17 cellular contexts compared by ENCODE assay signal in genomic region chr2:150191349-150191748, GRCh38.
DNase-seq lines count a peak whose midpoint lies in the region; ATAC-seq and TF ChIP-seq lines count a peak whose summit lies in the region.
"Had no signal": no experiment of that assay in that cellular context is flagged by ENCODE, and none has a peak within 500 bp of the region (broad histone marks: within the 10 kb centered on the region; RNA-seq: fewer than 3 reads in every experiment).

No MANE protein-coding gene starts in this region.

- peak; percentile 65 for DNase-seq in AG08395 (ENCODE audit: low spot score)
- DNase-seq in HS-5 (ENCODE audit: low read depth): peak; percentile 23
- peak; percentile 51 for DNase-seq in astrocyte of the hippocampus (ENCODE audit: low read depth, low spot score)
- peak; percentile 73 for DNase-seq in foreskin melanocyte
- DNase-seq in posterior vena cava (ENCODE audit: low spot score): no peak
- no peak for DNase-seq in HEK293T (ENCODE audit: extremely low spot score)
- DNase-seq: activated CD4-positive, alpha-beta T cell treated with anti-CD3 and anti-CD28 coated beads, Interleukin-2, amount 50 U/mL, for 1 hour; activated T-cell treated with anti-CD3 and anti-CD28 coated beads, Interleukin-2, amount 50 U/mL, for 4 hours; colonic mucosa; erythroblast; MV-4-11; right cardiac atrium; Right ventricle myocardium superior; stimulated activated CD8-positive, alpha-beta memory T cell treated with anti-CD3 and anti-CD28 coated beads, Interleukin-4, amount 100 ng/mL, for 48 hours; testis had no signal

- POLR2A ChIA-PET in HEK293T (lab: Yijun Ruan, JAX): no interaction called here

- CTCF ChIA-PET in HEK293T (lab: Yijun Ruan, JAX): no interaction called here

- intact Hi-C loops in posterior vena cava (cut with DNase I): loop anchor here in 1 of 2 donors (1.0 kb wide), 1 partner anchor 37 kb away; no protein-coding TSS in a partner anchor

- no peak for ATAC-seq in GM18511 (IDR thresholded peaks at IDR 0.05; ENCODE audit: unreplicated experiment)
- ATAC-seq in HG02678 (IDR thresholded peaks at IDR 0.05; ENCODE audit: unreplicated experiment): no peak
- ATAC-seq: activated T-cell treated with anti-CD3 and anti-CD28 coated beads, Interleukin-2, amount 50 U/mL, for 4 hours; right cardiac atrium had no signal

TF ChIP-seq in HEK293T, 16 proteins besides CTCF, POLR2A, EP300 and RAD21:
- no peak for TF ChIP-seq FOXK2 (IDR thresholded peaks at IDR 0.05)
- TF ChIP-seq BHLHE40 (IDR thresholded peaks at IDR 0.05; ENCODE audit: borderline replicate concordance): no peak
- no peak for TF ChIP-seq ZNF384 (IDR thresholded peaks at IDR 0.05)
- no peak for TF ChIP-seq CTBP1 (IDR thresholded peaks at IDR 0.05; ENCODE audit: borderline replicate concordance)
- TF ChIP-seq SUZ12 (IDR thresholded peaks at IDR 0.05): no peak
- TF ChIP-seq HDGF (IDR thresholded peaks at IDR 0.05; ENCODE audit: borderline replicate concordance): no peak
- TF ChIP-seq LEF1 (IDR thresholded peaks at IDR 0.05; ENCODE audit: borderline replicate concordance): no peak
- no peak for TF ChIP-seq NFRKB (IDR thresholded peaks at IDR 0.05)
- TF ChIP-seq ELF4 (IDR thresholded peaks at IDR 0.05): no peak
- TF ChIP-seq SP1 (IDR thresholded peaks at IDR 0.05): no peak
- no peak for TF ChIP-seq ARNT (IDR thresholded peaks at IDR 0.05)
- no peak for TF ChIP-seq FOXM1 (IDR thresholded peaks at IDR 0.05; ENCODE audit: borderline replicate concordance)
- TF ChIP-seq PKNOX1 (IDR thresholded peaks at IDR 0.05): no peak
- TF ChIP-seq FOXA1 (IDR thresholded peaks at IDR 0.05): no peak
- TF ChIP-seq L3MBTL2 (conservative IDR thresholded peaks at IDR 0.05): no peak
- no peak for TF ChIP-seq TARDBP (IDR thresholded peaks at IDR 0.05)

Comparison
In these comparisons a context has a peak if more than half of its experiments do, and no peak if none do; other contexts are left out.
1. DNase-seq: peak in AG08395 (single experiment), HS-5 (single experiment), astrocyte of the hippocampus (single experiment) and foreskin melanocyte (single experiment); none in posterior vena cava (single experiment) and HEK293T (single experiment).